Comparison of ENCODE assay signal across 8 cellular contexts in genomic region chr7:6576024-6576866, GRCh38. TPM values are rescaled to one million over a fixed set of nuclear protein-coding genes. Genes with fewer than 3 reads are reported as not detected.
DNase-seq lines count a peak whose midpoint lies in the region; ATAC-seq and TF ChIP-seq lines count a peak whose summit lies in the region.

No MANE protein-coding gene starts in this region.

- H3K9me3 ChIP-seq in CD8-positive, alpha-beta T cell (ENCODE audit: low read length), result no peaks in the 10 kb centered on the region
- no peaks in the 10 kb centered on the region for H3K9me3 ChIP-seq in colonic mucosa
- no peaks in the 10 kb centered on the region for H3K9me3 ChIP-seq in neutrophil

- peak overlapping the region; percentile 62 for H3K27ac Mint-ChIP-seq in CD8-positive, alpha-beta T cell

- CTCF ChIA-PET in CD8-positive, alpha-beta T cell (lab: Charles Lee), result interaction anchor here (0.7 to 2.1 kb wide), 5 partner anchors 10 to 65 kb away, joined by 3 to 9 read pairs (median 4); no protein-coding TSS in a partner anchor

- peaks cover 3% of the 10 kb centered on the region for H3K27me3 Mint-ChIP-seq in CD8-positive, alpha-beta T cell (ENCODE audit: low read depth)

- H3K4me3 Mint-ChIP-seq in CD8-positive, alpha-beta T cell, result peak overlapping the region; percentile 76

- H3K9ac ChIP-seq in colonic mucosa (ENCODE audit: low read depth in 2 of 2, low read length in 2 of 2), result no peak overlapping the region

- H3K4me1 ChIP-seq in CD8-positive, alpha-beta T cell (ENCODE audit: insufficient read depth, low read length), result peaks cover 4% of the 10 kb centered on the region
- no peaks in the 10 kb centered on the region for H3K4me1 ChIP-seq in colonic mucosa
- peaks cover 0 to 5% of the 10 kb centered on the region in 2 experiments for H3K4me1 ChIP-seq in neutrophil (ENCODE audit: control insufficient read depth in 1 of 2, insufficient read depth in 1 of 2, low read depth in 1 of 2, low read length in 1 of 2)

- no peaks in the 10 kb centered on the region for H3K9me3 Mint-ChIP-seq in CD8-positive, alpha-beta T cell

- H3K27ac ChIP-seq in CD8-positive, alpha-beta T cell (ENCODE audit: low read depth, low read length), result peak overlapping the region; percentile 22
- no peak overlapping the region for H3K27ac ChIP-seq in colonic mucosa
- H3K27ac ChIP-seq in neutrophil, result peak overlapping the region; percentile 7

- H3K27me3 ChIP-seq in CD8-positive, alpha-beta T cell (ENCODE audit: insufficient read depth, low read length), result no peaks in the 10 kb centered on the region
- H3K27me3 ChIP-seq in colonic mucosa (no peaks in the 10 kb centered on the region), neutrophil (no peaks in the 10 kb centered on the region)

- H3K4me1 Mint-ChIP-seq in CD8-positive, alpha-beta T cell (ENCODE audit: low read depth), result peaks cover 13% of the 10 kb centered on the region

- TF ChIP-seq CTCF in CD8-positive, alpha-beta T cell (IDR thresholded peaks at IDR 0.05), result no peak
- TF ChIP-seq CTCF in colonic mucosa (IDR thresholded peaks at IDR 0.05) (no peak), neutrophil (IDR thresholded peaks at IDR 0.05) (no peak)

- H3K4me3 ChIP-seq in CD8-positive, alpha-beta T cell (ENCODE audit: low read depth, low read length), result no peak overlapping the region
- peak overlapping the region; percentile 61 for H3K4me3 ChIP-seq in colonic mucosa
- no peak overlapping the region for H3K4me3 ChIP-seq in neutrophil (ENCODE audit: low read depth in 1 of 2, low read length in 1 of 2)

- peaks cover 4% of the 10 kb centered on the region for H3K36me3 ChIP-seq in CD8-positive, alpha-beta T cell (ENCODE audit: insufficient read depth, low read length)
- H3K36me3 ChIP-seq in colonic mucosa, result no peaks in the 10 kb centered on the region
- peaks cover 11% of the 10 kb centered on the region for H3K36me3 ChIP-seq in neutrophil

- peak in 1 of 7 experiments; percentile 7 for DNase-seq in CD8-positive, alpha-beta T cell
- DNase-seq in M059J (ENCODE audit: low read depth), result peak; percentile 68
- peak; percentile 20 for DNase-seq in colonic mucosa
- no peak for DNase-seq in NCI-H748 (lab: John Stamatoyannopoulos, UW; ENCODE audit: unreplicated experiment)
- no peak for DNase-seq in ureter (ENCODE audit: low spot score)

- intact Hi-C loops in CD8-positive, alpha-beta T cell (cut with DNase I, micrococcal nuclease), result loop anchor here (2.0 to 10.0 kb wide), 3 partner anchors 61 to 1601 kb away; partner anchors contain the start of genes ZNF12 (in 1 of the 2) and ZNF316 (in 1 of the 2)
- intact Hi-C loops in colonic mucosa (cut with DNase I), result no loop called here

- ATAC-seq in CD8-positive, alpha-beta T cell, result no peak
- no peak for ATAC-seq in GM21526 (IDR thresholded peaks at IDR 0.05; ENCODE audit: low FRiP score, unreplicated experiment)
- ATAC-seq in HG03460 (IDR thresholded peaks at IDR 0.05; ENCODE audit: unreplicated experiment), result no peak

- H3K36me3 Mint-ChIP-seq in CD8-positive, alpha-beta T cell, result peaks cover 22% of the 10 kb centered on the region

- POLR2A ChIA-PET in CD8-positive, alpha-beta T cell (lab: Charles Lee), result interaction anchor here (3.9 kb wide), 1 partner anchor 14 kb away, joined by 29 read pairs; the partner anchor contains the start of gene INTS15

RNA-seq across cellular contexts. Expression of gene ZDHHC4, which starts 1.0 kb away (rescaled TPM):
- 10 to 100 TPM; 35.6 to 37.0 TPM for total RNA-seq in CD8-positive, alpha-beta T cell
- 67.1 and 70.0 TPM in 2 replicates for total RNA-seq in M059J (2014; rRNA removed; shearing (Covaris generic))
- total RNA-seq in colonic mucosa (10 to 100 TPM; 34.8 to 40.1 TPM), ureter (54.4 TPM)

RNA-seq across cellular contexts. Expression of gene INTS15, which starts 13.6 kb away (rescaled TPM):
- total RNA-seq in CD8-positive, alpha-beta T cell, result 10 to 100 TPM; 48.8 to 52.3 TPM
- total RNA-seq in M059J (2014; rRNA removed; shearing (Covaris generic)), result 17.7 and 20.0 TPM in 2 replicates
- total RNA-seq in colonic mucosa, result 10 to 100 TPM; 16.9 to 26.8 TPM
- total RNA-seq in ureter, result 38.0 TPM

RNA-seq across cellular contexts. Expression of gene GRID2IP, which starts 25.0 kb away (rescaled TPM):
- under 1 TPM; 0.25 to 0.33 TPM for total RNA-seq in CD8-positive, alpha-beta T cell
- total RNA-seq in M059J (2014; rRNA removed; shearing (Covaris generic)), result 0.02 TPM in 1 of 2 replicates, not detected in the other
- total RNA-seq in colonic mucosa (under 1 TPM; 0.37 to 0.45 TPM), ureter (2.6 TPM)

RNA-seq across cellular contexts. Expression of gene ZNF853, which starts 39.2 kb away (rescaled TPM):
- total RNA-seq in CD8-positive, alpha-beta T cell, result 1 to 10 TPM; 4.2 to 4.8 TPM
- 0.25 and 0.94 TPM in 2 replicates for total RNA-seq in M059J (2014; rRNA removed; shearing (Covaris generic))
- total RNA-seq in colonic mucosa (1 to 10 TPM in 1 of 2 donors, under 1 TPM in 1; 0.91 to 2.2 TPM), ureter (9.4 TPM)

Comparison
In these comparisons a context has a peak if more than half of its experiments do, and no peak if none do; other contexts are left out.
1. DNase-seq: peak in M059J (single experiment) and colonic mucosa (single experiment); none in NCI-H748 (single experiment) and ureter (single experiment).